In genomic region chr6:27517928-27518787, GRCh38 we compare ENCODE assay signal across 8 cellular contexts. TPM values are rescaled to one million over a fixed set of nuclear protein-coding genes. Genes with fewer than 3 reads are reported as not detected.
DNase-seq lines count a peak whose midpoint lies in the region.

No MANE protein-coding gene starts in this region.

- peaks cover 39% of the 10 kb centered on the region for H3K27me3 ChIP-seq in mononuclear cell (ENCODE audit: insufficient read depth, low read length)

- peak overlapping the region; percentile 66 for H3K4me3 ChIP-seq in mononuclear cell (ENCODE audit: low read length)

- peak; percentile 14 for DNase-seq in stimulated activated CD4-positive, alpha-beta T cell treated with anti-CD3 and anti-CD28 coated beads, Interleukin-15, amount 100 ng/mL, for 24 hours
- no peak for DNase-seq in stimulated activated CD4-positive, alpha-beta T cell treated with anti-CD3 and anti-CD28 coated beads, Interleukin-2, amount 100 ng/mL, for 48 hours
- DNase-seq in NCI-H748 treated with DMSO at 0.1 percent for 48 hours (lab: John Stamatoyannopoulos, UW) (peak; percentile 40), caudate nucleus (lab: John Stamatoyannopoulos, UW) (peak in 5 of 61 donors; percentile 1 to 31 (median 1)), RPMI8226 (no peak), NCI-H128 (lab: John Stamatoyannopoulos, UW; ENCODE audit: unreplicated experiment) (no peak), HK-2 (ENCODE audit: unreplicated experiment) (no peak)

- no peaks in the 10 kb centered on the region for H3K9me3 ChIP-seq in mononuclear cell (ENCODE audit: low read depth, low read length)

- H3K4me1 ChIP-seq in mononuclear cell (ENCODE audit: insufficient read depth, low read length): peaks cover 14% of the 10 kb centered on the region

- peak overlapping the region; percentile 93 for H3K27ac ChIP-seq in caudate nucleus (ENCODE audit: low read depth, low read length)

RNA-seq across cellular contexts. Expression of gene ZNF184, which starts 45.3 kb away (rescaled TPM):
- 16.0 TPM for total RNA-seq in mononuclear cell

Comparison
In these comparisons a context has a peak if more than half of its experiments do, and no peak if none do; other contexts are left out.
1. DNase-seq: peak in stimulated activated CD4-positive, alpha-beta T cell treated with anti-CD3 and anti-CD28 coated beads, Interleukin-15, amount 100 ng/mL, for 24 hours (single experiment) and NCI-H748 treated with DMSO at 0.1 percent for 48 hours (single experiment); none in stimulated activated CD4-positive, alpha-beta T cell treated with anti-CD3 and anti-CD28 coated beads, Interleukin-2, amount 100 ng/mL, for 48 hours (0 of 2), RPMI8226 (single experiment), NCI-H128 (single experiment) and HK-2 (single experiment).